ENCODE assay signal across 9 cellular contexts in genomic region chr2:219434718-219435525, GRCh38. TPM values are rescaled to one million over a fixed set of nuclear protein-coding genes. Genes with fewer than 3 reads are reported as not detected.
DNase-seq lines count a peak whose midpoint lies in the region; ATAC-seq and TF ChIP-seq lines count a peak whose summit lies in the region.
"Had no signal": no experiment of that assay in that cellular context is flagged by ENCODE, and none has a peak within 500 bp of the region (broad histone marks: within the 10 kb centered on the region; RNA-seq: fewer than 3 reads in every experiment).

TSS of gene SPEG (plus strand) at chr2:219434843. CDS start at chr2:219434978, 135 bp downstream.

- H3K9ac ChIP-seq in HUES64 (ENCODE audit: low read depth, low read length) (peak within 1 kb of the TSS; percentile 37), skeletal muscle satellite cell (ENCODE audit: low read depth, low read length) (no peak within 1 kb of the TSS)

- H3K36me3 ChIP-seq in HUES64 (ENCODE audit: insufficient read depth, low read length) (no peaks in the 10 kb centered on the region), kidney epithelial cell (ENCODE audit: control insufficient read depth, insufficient read depth, low read length) (no peaks in the 10 kb centered on the region), skeletal muscle satellite cell (ENCODE audit: insufficient read depth, low read length) (no peaks in the 10 kb centered on the region)

- no peaks in the 10 kb centered on the region for H3K4me1 ChIP-seq in HUES64 (ENCODE audit: insufficient read depth, low read length)
- peaks cover 23% of the 10 kb centered on the region for H3K4me1 ChIP-seq in skeletal muscle satellite cell (ENCODE audit: control insufficient read depth, insufficient read depth, low read length)

- TF ChIP-seq CTCF in choroid plexus epithelial cell (conservative IDR thresholded peaks at IDR 0.05; ENCODE audit: low read depth, low read length) (no peak), kidney epithelial cell (IDR thresholded peaks at IDR 0.05; ENCODE audit: insufficient read depth, low read length, poor library complexity, severe bottlenecking) (no peak)

- H3K4me2 ChIP-seq in skeletal muscle satellite cell (ENCODE audit: low read length): peak within 1 kb of the TSS; percentile 67

- H3K27ac ChIP-seq in HUES64 (ENCODE audit: low read depth, low read length): no peak within 1 kb of the TSS

- H3K27me3 ChIP-seq in HUES64 (ENCODE audit: insufficient read depth, low read length): peaks cover 29% of the 10 kb centered on the region
- H3K27me3 ChIP-seq in kidney epithelial cell (ENCODE audit: control insufficient read depth, insufficient read depth, low read length): peaks cover 24% of the 10 kb centered on the region
- peaks cover 8% of the 10 kb centered on the region for H3K27me3 ChIP-seq in skeletal muscle satellite cell (ENCODE audit: control insufficient read depth, insufficient read depth, low read length)

- ATAC-seq in HG02571 (IDR thresholded peaks at IDR 0.05; ENCODE audit: unreplicated experiment): no peak
- no peak for ATAC-seq in HG02884 (IDR thresholded peaks at IDR 0.05; ENCODE audit: unreplicated experiment)

- 12% methylated on average over 77 of the region's 77 CpGs for WGBS in HUES64

- H3K4me3 ChIP-seq in HUES64 (ENCODE audit: low read length): peak within 1 kb of the TSS; percentile 49
- peak within 1 kb of the TSS; percentile 32 for H3K4me3 ChIP-seq in choroid plexus epithelial cell (ENCODE audit: low read depth, low read length)
- peak within 1 kb of the TSS; percentile 14 for H3K4me3 ChIP-seq in kidney epithelial cell (ENCODE audit: low read depth, low read length)
- H3K4me3 ChIP-seq in skeletal muscle satellite cell (ENCODE audit: low read length): peak within 1 kb of the TSS; percentile 40

- DNase-seq in choroid plexus epithelial cell (ENCODE audit: low read depth) (peak; percentile 59), kidney epithelial cell (ENCODE audit: low read depth) (no peak), NCI-H1930 (lab: John Stamatoyannopoulos, UW) (no peak)
- DNase-seq in activated CD4-positive, alpha-beta T cell treated with anti-CD3 and anti-CD28 coated beads, Interleukin-2, amount 50 U/mL, for 48 hours: no peak
- DNase-seq: GF-D8 had no signal

- H3K9me3 ChIP-seq in HUES64 (ENCODE audit: insufficient read depth, low read depth, low read length) (no peaks in the 10 kb centered on the region), skeletal muscle satellite cell (replicated peaks; ENCODE audit: low read length) (no peaks in the 10 kb centered on the region)

RNA-seq across cellular contexts. Expression of gene SPEG, which starts in this region (rescaled TPM):
- polyA plus RNA-seq in HUES64 (2013, experiment 1 of 2): 15.6 TPM
- polyA plus RNA-seq in HUES64 (2013, experiment 2 of 2): 21.6 TPM
- 6.5 and 9.9 TPM in 2 replicates for total RNA-seq in kidney epithelial cell
- total RNA-seq in skeletal muscle satellite cell (2012; rRNA removed): 9.6 and 11.4 TPM in 2 replicates
